In genomic region chr7:72928216-72928615, GRCh38 we compare ENCODE assay signal across 1 cellular context.
TF ChIP-seq lines count a peak whose summit lies in the region.

No MANE protein-coding gene starts in this region.

TF ChIP-seq in K562, 482 proteins besides CTCF, POLR2A, EP300 and RAD21:
- TF ChIP-seq ZBTB33 (CRISPR knock-in tag; IDR thresholded peaks at IDR 0.05): 0 out of 2 replicates have a peak, but pooled peaks have one; percentile 31
TF ChIP-seq in K562: peak in this region for 1; not testable (repeated sequence) for 481.
